ENCODE assay signal across 29 cellular contexts in genomic region chr2:170208967-170209366, GRCh38. TPM values are rescaled to one million over a fixed set of nuclear protein-coding genes. Genes with fewer than 3 reads are reported as not detected.
"Had no signal": no experiment of that assay in that cellular context is flagged by ENCODE, and none has a peak within 500 bp of the region (broad histone marks: within the 10 kb centered on the region; RNA-seq: fewer than 3 reads in every experiment).

No MANE protein-coding gene starts in this region.

- H3K4me1 ChIP-seq: stomach, testis, thyroid gland, tibial artery, transverse colon, upper lobe of left lung, upper lobe of right lung, uterus, vagina had no signal

- H3K36me3 Mint-ChIP-seq: stimulated activated effector memory CD8-positive, alpha-beta T cell treated with anti-CD3 and anti-CD28 coated beads, Interleukin-12 subunit alpha, Interleukin-12 subunit beta, amount 100 ng/mL, for 72 hours; stimulated activated memory B cell treated with anti-CD40 and anti-IgM and Interleukin-4, amounts not matched to agents 10 μg/mL and 1 μg/mL and 100 μg/mL, for 72 hours; type B pancreatic cell had no signal

- H3K36me3 ChIP-seq: stomach, suprapubic skin, thoracic aorta, thyroid gland, tibial artery, tibial nerve, transverse colon, upper lobe of left lung, upper lobe of right lung, uterus, vagina had no signal

- FAIRE-seq: urothelium cell line had no signal

- H3K27ac ChIP-seq: stomach, suprapubic skin, testis, thoracic aorta, thyroid gland, tibial artery, tibial nerve, transverse colon, upper lobe of left lung, upper lobe of right lung, uterus, vagina had no signal

- H3K9me3 Mint-ChIP-seq: stimulated activated effector memory CD8-positive, alpha-beta T cell treated with anti-CD3 and anti-CD28 coated beads, Interleukin-12 subunit alpha, Interleukin-12 subunit beta, amount 100 ng/mL, for 72 hours; stimulated activated naive CD8-positive, alpha-beta T cell treated with anti-CD3 and anti-CD28 coated beads, Interleukin-15, Interleukin-2, amounts not matched to agents 100 ng/mL and 50 ng/mL, for 24 hours had no signal

- ATAC-seq: stimulated activated effector memory CD8-positive, alpha-beta T cell treated with anti-CD3 and anti-CD28 coated beads, Interleukin-12 subunit alpha, Interleukin-12 subunit beta, amount 100 ng/mL, for 72 hours; stimulated activated memory B cell treated with anti-CD40 and anti-IgM and Interleukin-4, amounts not matched to agents 10 μg/mL and 1 μg/mL and 100 μg/mL, for 72 hours; stimulated activated naive B cell treated with anti-CD40 and anti-IgM and Interleukin-4, amounts not matched to agents 10 μg/mL and 1 μg/mL and 100 μg/mL, for 72 hours; stimulated activated naive CD8-positive, alpha-beta T cell treated with anti-CD3 and anti-CD28 coated beads, Interleukin-15, amount 100 ng/mL, for 72 hours; stimulated activated naive CD8-positive, alpha-beta T cell treated with anti-CD3 and anti-CD28 coated beads, Interleukin-15, Interleukin-2, amounts not matched to agents 100 U/mL and 50 U/mL, for 24 hours; upper lobe of right lung had no signal

- DNase-seq: stimulated activated CD4-positive, alpha-beta T cell treated with anti-CD3 and anti-CD28 coated beads, Interleukin-2, amount 100 ng/mL, for 48 hours; stimulated activated CD4-positive, alpha-beta T cell treated with anti-CD3 and anti-CD28 coated beads, Interleukin-4, amount 100 ng/mL, for 1 hour; stimulated activated CD4-positive, alpha-beta T cell treated with anti-CD3 and anti-CD28 coated beads, Interleukin-4, amount 100 ng/mL, for 24 hours; stimulated activated CD4-positive, alpha-beta T cell treated with anti-CD3 and anti-CD28 coated beads, Interleukin-4, amount 100 ng/mL, for 4 hours; stimulated activated CD8-positive, alpha-beta memory T cell treated with anti-CD3 and anti-CD28 coated beads, Interleukin-4, amount 100 ng/mL, for 48 hours; stimulated activated naive B cell treated with anti-CD40 and anti-IgM and Interleukin-4, amounts not matched to agents 10 μg/mL and 1 μg/mL and 100 μg/mL, for 72 hours; stimulated activated naive CD4-positive, alpha-beta T cell; stimulated activated naive CD4-positive, alpha-beta T cell treated with Interleukin-2 at 50 U/mL for 16 hours; stimulated activated naive CD8-positive, alpha-beta T cell treated with anti-CD3 and anti-CD28 coated beads, Interleukin-15, amount 100 ng/mL, for 72 hours; stimulated activated naive CD8-positive, alpha-beta T cell treated with anti-CD3 and anti-CD28 coated beads, Interleukin-15, Interleukin-2, amounts not matched to agents 100 U/mL and 50 U/mL, for 24 hours; stomach; substantia nigra; testis; thyroid gland; tibial artery; transverse colon; trophoblast cell; upper lobe of left lung; upper lobe of right lung; uterus had no signal

- H3K4me1 Mint-ChIP-seq: stimulated activated effector memory CD8-positive, alpha-beta T cell treated with anti-CD3 and anti-CD28 coated beads, Interleukin-12 subunit alpha, Interleukin-12 subunit beta, amount 100 ng/mL, for 72 hours had no signal

- H3K9me3 ChIP-seq: suprapubic skin, testis, thoracic aorta, thyroid gland, tibial artery, transverse colon, upper lobe of right lung, vagina had no signal

- H3K27me3 Mint-ChIP-seq: type B pancreatic cell had no signal

- H3K4me3 Mint-ChIP-seq: stimulated activated effector memory CD8-positive, alpha-beta T cell treated with anti-CD3 and anti-CD28 coated beads, Interleukin-12 subunit alpha, Interleukin-12 subunit beta, amount 100 ng/mL, for 72 hours; stimulated activated memory B cell treated with anti-CD40 and anti-IgM and Interleukin-4, amounts not matched to agents 10 μg/mL and 1 μg/mL and 100 μg/mL, for 72 hours; stimulated activated naive B cell treated with anti-CD40 and anti-IgM and Interleukin-4, amounts not matched to agents 10 μg/mL and 1 μg/mL and 100 μg/mL, for 72 hours; stimulated activated naive CD8-positive, alpha-beta T cell treated with anti-CD3 and anti-CD28 coated beads, Interleukin-15, amount 100 ng/mL, for 72 hours; stimulated activated naive CD8-positive, alpha-beta T cell treated with anti-CD3 and anti-CD28 coated beads, Interleukin-15, Interleukin-2, amounts not matched to agents 100 ng/mL and 50 ng/mL, for 24 hours; type B pancreatic cell had no signal

- H3K4me3 ChIP-seq: stomach, suprapubic skin, testis, thoracic aorta, thyroid gland, tibial artery, tibial nerve, transverse colon, upper lobe of left lung, upper lobe of right lung, uterus, vagina had no signal

- H3K27me3 ChIP-seq: stomach, suprapubic skin, testis, thyroid gland, tibial artery, tibial nerve, transverse colon, upper lobe of left lung, upper lobe of right lung, uterus, vagina had no signal

- H3K27ac Mint-ChIP-seq: stimulated activated effector memory CD8-positive, alpha-beta T cell treated with anti-CD3 and anti-CD28 coated beads, Interleukin-12 subunit alpha, Interleukin-12 subunit beta, amount 100 ng/mL, for 72 hours; stimulated activated memory B cell treated with anti-CD40 and anti-IgM and Interleukin-4, amounts not matched to agents 10 μg/mL and 1 μg/mL and 100 μg/mL, for 72 hours; stimulated activated naive B cell treated with anti-CD40 and anti-IgM and Interleukin-4, amounts not matched to agents 10 μg/mL and 1 μg/mL and 100 μg/mL, for 72 hours; stimulated activated naive CD8-positive, alpha-beta T cell treated with anti-CD3 and anti-CD28 coated beads, Interleukin-15, amount 100 ng/mL, for 72 hours; stimulated activated naive CD8-positive, alpha-beta T cell treated with anti-CD3 and anti-CD28 coated beads, Interleukin-15, Interleukin-2, amounts not matched to agents 100 ng/mL and 50 ng/mL, for 24 hours; type B pancreatic cell had no signal

RNA-seq across cellular contexts. Expression of gene MYO3B, which starts 31.0 kb away (rescaled TPM):
- total RNA-seq: thoracic aorta had no signal
